Comparison of ENCODE assay signal across 1 cellular context in genomic region chr5:180658774-180659564, GRCh38.
TF ChIP-seq lines count a peak whose summit lies in the region.

No MANE protein-coding gene starts in this region.

TF ChIP-seq in SK-N-SH, 30 proteins besides CTCF, POLR2A, EP300 and RAD21 (continued from another document):
- TF ChIP-seq REST (IDR thresholded peaks at IDR 0.05; ENCODE audit: low read depth, low read length) (no peak), IRF3 (IDR thresholded peaks at IDR 0.05; ENCODE audit: low read depth, low read length) (no peak)
